12 cellular contexts compared by ENCODE assay signal in genomic region chrX:150219374-150220185, GRCh38.
A peak's percentile ranks its signal among the peaks of the same experiment; 100 is the strongest.
DNase-seq lines count a peak whose midpoint lies in the region; ATAC-seq and TF ChIP-seq lines count a peak whose summit lies in the region.
"Had no signal": no experiment of that assay in that cellular context is flagged by ENCODE, and none has a peak within 500 bp of the region (broad histone marks: within the 10 kb centered on the region; RNA-seq: fewer than 3 reads in every experiment).

No MANE protein-coding gene starts in this region.

- no peak overlapping the region for H3K4ac ChIP-seq in IMR-90 (ENCODE audit: low read depth, low read length)

- H3K79me1 ChIP-seq in IMR-90 (ENCODE audit: low read depth in 1 of 2, low read length in 2 of 2), result no peaks in the 10 kb centered on the region

- peaks cover 1% of the 10 kb centered on the region; the same call in 1 of the 2 replicates for H3K4me1 ChIP-seq in IMR-90 (ENCODE audit: control insufficient read depth, insufficient read depth, low read length)
- H3K4me1 ChIP-seq: Peyer's patch had no signal

- no peak overlapping the region for H4K5ac ChIP-seq in IMR-90 (ENCODE audit: low read depth, low read length)

- no peak overlapping the region for H4K8ac ChIP-seq in IMR-90 (ENCODE audit: low read depth in 2 of 2, low read length in 2 of 2)

- H3K56ac ChIP-seq in IMR-90 (ENCODE audit: extremely low read depth, insufficient read depth, low read length), result no peak overlapping the region

- H3K9ac ChIP-seq in IMR-90 (ENCODE audit: low read depth, low read length), result no peak overlapping the region

- ATAC-seq in activated CD8-positive, alpha-beta T cell treated with anti-CD3 and anti-CD28 coated beads for 36 hours, result no peak
- no peak for ATAC-seq in activated CD8-positive, alpha-beta T cell treated with anti-CD3 and anti-CD28 coated beads, Interleukin-2, amount 10 ng/mL, durations not matched to agents 7 days and 5 days
- ATAC-seq in IMR-90 (ENCODE audit: low read depth), result peak; percentile 56
- ATAC-seq in stimulated activated naive CD8-positive, alpha-beta T cell treated with anti-CD3 and anti-CD28 coated beads, Interleukin-15, Interleukin-2, amounts not matched to agents 100 U/mL and 50 U/mL, for 24 hours, result peak; percentile 55
- ATAC-seq in HG03571 (IDR thresholded peaks at IDR 0.05; ENCODE audit: unreplicated experiment), result no peak

- no peak for TF ChIP-seq CTCF in activated CD8-positive, alpha-beta T cell treated with anti-CD3 and anti-CD28 coated beads for 36 hours (IDR thresholded peaks at IDR 0.05)
- TF ChIP-seq CTCF in IMR-90 (conservative IDR thresholded peaks at IDR 0.05; ENCODE audit: low read depth, low read length) (no peak), fibroblast of mammary gland (conservative IDR thresholded peaks at IDR 0.05; ENCODE audit: control insufficient read depth, insufficient read depth, low read depth, low read length) (no peak), endothelial cell (IDR thresholded peaks at IDR 0.05; ENCODE audit: unreplicated experiment) (no peak)

- no peak overlapping the region for H3K4me3 ChIP-seq in IMR-90 (ENCODE audit: insufficient read depth, low read depth, low read length)
- H3K4me3 ChIP-seq in fibroblast of mammary gland (ENCODE audit: control insufficient read depth, low read depth, low read length), result no peak overlapping the region
- H3K4me3 ChIP-seq: Peyer's patch had no signal

- peak overlapping the region; percentile 37 for H2AFZ ChIP-seq in IMR-90 (replicated peaks; ENCODE audit: low read length, poor library complexity)

- DNase-seq in activated CD8-positive, alpha-beta T cell treated with anti-CD3 and anti-CD28 coated beads for 36 hours, result peak; percentile 9
- no peak for DNase-seq in activated CD8-positive, alpha-beta T cell treated with anti-CD3 and anti-CD28 coated beads, Interleukin-2, amount 10 ng/mL, durations not matched to agents 7 days and 5 days
- DNase-seq in IMR-90 (peak; percentile 48), fibroblast of mammary gland (ENCODE audit: low read depth) (peak; percentile 85), NCI-H2081 treated with DMSO at 0.1 percent for 48 hours (lab: John Stamatoyannopoulos, UW) (no peak), endothelial cell (ENCODE audit: low spot score) (no peak)
- no peak for DNase-seq in stimulated activated naive CD8-positive, alpha-beta T cell treated with anti-CD3 and anti-CD28 coated beads, Interleukin-15, Interleukin-2, amounts not matched to agents 100 U/mL and 50 U/mL, for 24 hours
- DNase-seq: activated CD4-positive, alpha-beta T cell treated with anti-CD3 and anti-CD28 coated beads for 4 hours; naive B cell; Peyer's patch had no signal

- no peaks in the 10 kb centered on the region for H3K9me3 Mint-ChIP-seq in activated CD8-positive, alpha-beta T cell treated with anti-CD3 and anti-CD28 coated beads for 36 hours
- H3K9me3 Mint-ChIP-seq in activated CD8-positive, alpha-beta T cell treated with anti-CD3 and anti-CD28 coated beads, Interleukin-2, amount 10 ng/mL, durations not matched to agents 7 days and 5 days (ENCODE audit: insufficient read depth), result no peaks in the 10 kb centered on the region
- no peaks in the 10 kb centered on the region for H3K9me3 Mint-ChIP-seq in endothelial cell (ENCODE audit: unreplicated experiment)
- H3K9me3 Mint-ChIP-seq: activated naive CD4-positive, alpha-beta T cell treated with anti-CD3 and anti-CD28 coated beads, Interleukin-2, amount 50 U/mL, for 24 hours; naive B cell had no signal

- H3K27me3 Mint-ChIP-seq in activated CD8-positive, alpha-beta T cell treated with anti-CD3 and anti-CD28 coated beads for 36 hours, result no peaks in the 10 kb centered on the region
- peaks cover 2% of the 10 kb centered on the region for H3K27me3 Mint-ChIP-seq in activated CD8-positive, alpha-beta T cell treated with anti-CD3 and anti-CD28 coated beads, Interleukin-2, amount 10 ng/mL, durations not matched to agents 7 days and 5 days (ENCODE audit: low read depth)
- peaks cover 7% of the 10 kb centered on the region for H3K27me3 Mint-ChIP-seq in endothelial cell (ENCODE audit: unreplicated experiment)
- H3K27me3 Mint-ChIP-seq: activated naive CD4-positive, alpha-beta T cell treated with anti-CD3 and anti-CD28 coated beads, Interleukin-2, amount 50 U/mL, for 24 hours had no signal

- POLR2A ChIA-PET in activated CD8-positive, alpha-beta T cell treated with anti-CD3 and anti-CD28 coated beads for 36 hours (lab: Charles Lee), result no interaction called here
- POLR2A ChIA-PET in activated CD8-positive, alpha-beta T cell treated with anti-CD3 and anti-CD28 coated beads, Interleukin-2, amount 10 ng/mL, durations not matched to agents 7 days and 5 days (lab: Charles Lee), result no interaction called here
- POLR2A ChIA-PET in IMR-90 (lab: Charles Lee; ENCODE audit: unreplicated experiment), result no interaction called here

- no peak overlapping the region for H3K27ac Mint-ChIP-seq in activated CD8-positive, alpha-beta T cell treated with anti-CD3 and anti-CD28 coated beads for 36 hours
- H3K27ac Mint-ChIP-seq in activated CD8-positive, alpha-beta T cell treated with anti-CD3 and anti-CD28 coated beads, Interleukin-2, amount 10 ng/mL, durations not matched to agents 7 days and 5 days, result no peak overlapping the region
- no peak overlapping the region for H3K27ac Mint-ChIP-seq in endothelial cell (ENCODE audit: unreplicated experiment)
- H3K27ac Mint-ChIP-seq: activated naive CD4-positive, alpha-beta T cell treated with anti-CD3 and anti-CD28 coated beads, Interleukin-2, amount 50 U/mL, for 24 hours; naive B cell had no signal

- no peak overlapping the region for H2AK9ac ChIP-seq in IMR-90 (replicated peaks; ENCODE audit: low read depth, low read length, poor library complexity)

- H2AK5ac ChIP-seq in IMR-90 (ENCODE audit: low read depth, low read length), result no peak overlapping the region

- no peak overlapping the region for H3K27ac ChIP-seq in IMR-90 (ENCODE audit: insufficient read depth, low read length)
- H3K27ac ChIP-seq: Peyer's patch had no signal

- WGBS in IMR-90 (ENCODE audit: extremely low coverage in 2 of 2, insufficient read length in 1 of 2), 2 experiments, result 25% methylated on average over 2 of the region's 17 CpGs; no CpG with 5 or more reads in 1 of the 2 experiments

- H2BK5ac ChIP-seq in IMR-90 (ENCODE audit: low read depth, low read length, poor library complexity, severe bottlenecking), result no peak overlapping the region

- H3K4me3 Mint-ChIP-seq in activated CD8-positive, alpha-beta T cell treated with anti-CD3 and anti-CD28 coated beads for 36 hours, result no peak overlapping the region
- H3K4me3 Mint-ChIP-seq in activated CD8-positive, alpha-beta T cell treated with anti-CD3 and anti-CD28 coated beads, Interleukin-2, amount 10 ng/mL, durations not matched to agents 7 days and 5 days, result no peak overlapping the region
- no peak overlapping the region for H3K4me3 Mint-ChIP-seq in endothelial cell (ENCODE audit: unreplicated experiment)
- H3K4me3 Mint-ChIP-seq: activated naive CD4-positive, alpha-beta T cell treated with anti-CD3 and anti-CD28 coated beads, Interleukin-2, amount 50 U/mL, for 24 hours; naive B cell had no signal

- no peak overlapping the region for H2BK20ac ChIP-seq in IMR-90 (ENCODE audit: low read depth, low read length)

- H3K9me1 ChIP-seq in IMR-90 (ENCODE audit: insufficient read depth, low read length), result no peaks in the 10 kb centered on the region; the same call in 1 of the 2 replicates

- H3K4me1 Mint-ChIP-seq in activated CD8-positive, alpha-beta T cell treated with anti-CD3 and anti-CD28 coated beads for 36 hours (ENCODE audit: low read depth), result no peaks in the 10 kb centered on the region
- no peaks in the 10 kb centered on the region for H3K4me1 Mint-ChIP-seq in activated CD8-positive, alpha-beta T cell treated with anti-CD3 and anti-CD28 coated beads, Interleukin-2, amount 10 ng/mL, durations not matched to agents 7 days and 5 days (ENCODE audit: low read depth)
- peaks cover 2% of the 10 kb centered on the region for H3K4me1 Mint-ChIP-seq in endothelial cell (ENCODE audit: unreplicated experiment)
- H3K4me1 Mint-ChIP-seq: activated naive CD4-positive, alpha-beta T cell treated with anti-CD3 and anti-CD28 coated beads, Interleukin-2, amount 50 U/mL, for 24 hours; naive B cell had no signal

- H3K27me3 ChIP-seq in IMR-90 (ENCODE audit: control insufficient read depth, insufficient read depth, low read length), result peaks cover 5% of the 10 kb centered on the region; the same call in 1 of the 2 replicates
- H3K27me3 ChIP-seq: Peyer's patch had no signal

- H3K14ac ChIP-seq in IMR-90 (replicated peaks; ENCODE audit: low read depth, low read length), result no peak overlapping the region

- TF ChIP-seq POLR2A in IMR-90 (IDR thresholded peaks at IDR 0.05; ENCODE audit: low read depth, low read length), result no peak

- no peaks in the 10 kb centered on the region for H4K20me1 ChIP-seq in IMR-90 (ENCODE audit: insufficient read depth, low read length)

- no peak overlapping the region for H3K18ac ChIP-seq in IMR-90 (ENCODE audit: low read depth, low read length)

- no peak overlapping the region for H2BK15ac ChIP-seq in IMR-90 (ENCODE audit: low read depth, low read length)

- no peak overlapping the region for H4K91ac ChIP-seq in IMR-90 (ENCODE audit: insufficient read depth, low read depth, low read length)

- no peaks in the 10 kb centered on the region for H3K9me3 ChIP-seq in IMR-90 (ENCODE audit: control insufficient read depth, insufficient read depth, low read length)
- H3K9me3 ChIP-seq: Peyer's patch had no signal

- dilution Hi-C loops in IMR-90 (cut with HindIII; ENCODE audit: low sequenced_read_pairs, unreplicated experiment), result no loop called here

- H3K36me3 ChIP-seq in IMR-90 (ENCODE audit: control insufficient read depth, insufficient read depth, low read length), result no peaks in the 10 kb centered on the region
- H3K36me3 ChIP-seq: Peyer's patch had no signal

- no peaks in the 10 kb centered on the region for H3K36me3 Mint-ChIP-seq in activated CD8-positive, alpha-beta T cell treated with anti-CD3 and anti-CD28 coated beads for 36 hours (ENCODE audit: low read depth)
- no peaks in the 10 kb centered on the region for H3K36me3 Mint-ChIP-seq in activated CD8-positive, alpha-beta T cell treated with anti-CD3 and anti-CD28 coated beads, Interleukin-2, amount 10 ng/mL, durations not matched to agents 7 days and 5 days (ENCODE audit: low read depth)
- H3K36me3 Mint-ChIP-seq in endothelial cell (ENCODE audit: low read depth, unreplicated experiment), result no peaks in the 10 kb centered on the region
- H3K36me3 Mint-ChIP-seq: activated naive CD4-positive, alpha-beta T cell treated with anti-CD3 and anti-CD28 coated beads, Interleukin-2, amount 50 U/mL, for 24 hours; naive B cell had no signal

- H3K4me2 ChIP-seq in IMR-90 (ENCODE audit: low read depth, low read length), result no peak overlapping the region

- no peak overlapping the region for H3K23ac ChIP-seq in IMR-90 (ENCODE audit: low read depth, low read length)

- CTCF ChIA-PET in activated CD8-positive, alpha-beta T cell treated with anti-CD3 and anti-CD28 coated beads for 36 hours (lab: Charles Lee), result no interaction called here
- CTCF ChIA-PET in activated CD8-positive, alpha-beta T cell treated with anti-CD3 and anti-CD28 coated beads, Interleukin-2, amount 10 ng/mL, durations not matched to agents 7 days and 5 days (lab: Charles Lee), result no interaction called here
- CTCF ChIA-PET in IMR-90 (lab: Yijun Ruan, JAX), result no interaction called here

- in situ Hi-C loops in IMR-90 (cut with MboI; ENCODE audit: low sequenced_read_pairs), result no loop called here

- intact Hi-C loops in activated CD8-positive, alpha-beta T cell treated with anti-CD3 and anti-CD28 coated beads for 36 hours (cut with micrococcal nuclease), result no loop called here
- intact Hi-C loops in IMR-90 (cut with micrococcal nuclease), result no loop called here

- no peak overlapping the region for H2BK120ac ChIP-seq in IMR-90 (ENCODE audit: low read depth, low read length)

- no TSS peak for BruUV-seq in IMR-90 (replicated peaks; lab: Mats Ljungman, UMichigan)

- no peak for TF ChIP-seq RAD21 in IMR-90 (IDR thresholded peaks at IDR 0.05; ENCODE audit: low read length)

Comparison
In these comparisons a context has a peak if more than half of its experiments do, and no peak if none do; other contexts are left out.
1. DNase-seq: peak in activated CD8-positive, alpha-beta T cell treated with anti-CD3 and anti-CD28 coated beads for 36 hours (single experiment), IMR-90 (single experiment) and fibroblast of mammary gland (single experiment); none in activated CD8-positive, alpha-beta T cell treated with anti-CD3 and anti-CD28 coated beads, Interleukin-2, amount 10 ng/mL, durations not matched to agents 7 days and 5 days (single experiment), stimulated activated naive CD8-positive, alpha-beta T cell treated with anti-CD3 and anti-CD28 coated beads, Interleukin-15, Interleukin-2, amounts not matched to agents 100 U/mL and 50 U/mL, for 24 hours (single experiment), NCI-H2081 treated with DMSO at 0.1 percent for 48 hours (single experiment) and endothelial cell (single experiment).
2. ATAC-seq: peak in IMR-90 (single experiment) and stimulated activated naive CD8-positive, alpha-beta T cell treated with anti-CD3 and anti-CD28 coated beads, Interleukin-15, Interleukin-2, amounts not matched to agents 100 U/mL and 50 U/mL, for 24 hours (single experiment); none in activated CD8-positive, alpha-beta T cell treated with anti-CD3 and anti-CD28 coated beads for 36 hours (single experiment), activated CD8-positive, alpha-beta T cell treated with anti-CD3 and anti-CD28 coated beads, Interleukin-2, amount 10 ng/mL, durations not matched to agents 7 days and 5 days (single experiment) and HG03571 (single experiment).